ENCODE assay signal across 19 cellular contexts in genomic region chr20:11323821-11324220, GRCh38.
DNase-seq lines count a peak whose midpoint lies in the region; ATAC-seq and TF ChIP-seq lines count a peak whose summit lies in the region.
"Had no signal": no experiment of that assay in that cellular context is flagged by ENCODE, and none has a peak within 500 bp of the region (broad histone marks: within the 10 kb centered on the region; RNA-seq: fewer than 3 reads in every experiment).

No MANE protein-coding gene starts in this region.

- H3K4me3 Mint-ChIP-seq in chondrocyte (ENCODE audit: unreplicated experiment) = no peak overlapping the region
- no peak overlapping the region for H3K4me3 Mint-ChIP-seq in osteocyte (ENCODE audit: unreplicated experiment)
- H3K4me3 Mint-ChIP-seq: CD4-positive, CD25-positive, alpha-beta regulatory T cell; CD8-positive, alpha-beta memory T cell; GM23338 had no signal

- no peak for ATAC-seq in GM21423 (IDR thresholded peaks at IDR 0.05; ENCODE audit: unreplicated experiment)
- ATAC-seq: A549, GM23338 had no signal

- CTCF ChIA-PET in AG04449 (lab: Yijun Ruan, JAX) = no interaction called here

- POLR2A ChIA-PET in AG04449 (lab: Yijun Ruan, JAX) = no interaction called here

- peaks cover 23% of the 10 kb centered on the region for H3K9me3 Mint-ChIP-seq in chondrocyte (ENCODE audit: low read depth)
- H3K9me3 Mint-ChIP-seq in osteocyte (ENCODE audit: unreplicated experiment) = peaks cover 22% of the 10 kb centered on the region

- H3K27me3 Mint-ChIP-seq in chondrocyte (ENCODE audit: low read depth) (no peaks in the 10 kb centered on the region), osteocyte (ENCODE audit: unreplicated experiment) (no peaks in the 10 kb centered on the region)
- H3K27me3 Mint-ChIP-seq: CD4-positive, CD25-positive, alpha-beta regulatory T cell; CD8-positive, alpha-beta memory T cell had no signal

- DNase-seq in AG04449 (ENCODE audit: low read depth, low spot score) = peak; percentile 14
- peak; percentile 20 for DNase-seq in GM04504 (ENCODE audit: low read depth)
- DNase-seq in chondrocyte (ENCODE audit: low spot score) = no peak
- no peak for DNase-seq in osteocyte (ENCODE audit: extremely low spot score, unreplicated experiment)
- no peak for DNase-seq in DMS53 treated with DMSO at 0.1 percent for 48 hours (lab: John Stamatoyannopoulos, UW; ENCODE audit: unreplicated experiment)
- DNase-seq in DMS53 (lab: John Stamatoyannopoulos, UW) = no peak
- DNase-seq: BE2C; C1 segment of cervical spinal cord; CD4-positive, CD25-positive, alpha-beta regulatory T cell; CD8-positive, alpha-beta memory T cell; COR-L47; DMS 273 treated with DMSO at 0.1 percent for 48 hours; DMS79; GF-D8; HCEC 1CT; KG1 had no signal

- H3K4me3 ChIP-seq in AG04449 (ENCODE audit: low read depth, low read length) = no peak overlapping the region
- H3K4me3 ChIP-seq: A549, GM23338 had no signal

- H3K27ac Mint-ChIP-seq in chondrocyte (ENCODE audit: unreplicated experiment) (peak overlapping the region; percentile 22), osteocyte (ENCODE audit: unreplicated experiment) (peak overlapping the region; percentile 54)
- H3K27ac Mint-ChIP-seq: CD4-positive, CD25-positive, alpha-beta regulatory T cell; CD8-positive, alpha-beta memory T cell; GM23338 had no signal

- H3K36me3 Mint-ChIP-seq in chondrocyte (ENCODE audit: low read depth) (peaks cover 7% of the 10 kb centered on the region), osteocyte (ENCODE audit: unreplicated experiment) (peaks cover 7% of the 10 kb centered on the region)
- H3K36me3 Mint-ChIP-seq: CD4-positive, CD25-positive, alpha-beta regulatory T cell; CD8-positive, alpha-beta memory T cell had no signal

- TF ChIP-seq CTCF in AG04449 (IDR thresholded peaks at IDR 0.05; ENCODE audit: insufficient read depth, low read length, missing control alignments) (no peak), chondrocyte (IDR thresholded peaks at IDR 0.05) (no peak), osteocyte (IDR thresholded peaks at IDR 0.05) (no peak)

- H3K4me1 Mint-ChIP-seq in chondrocyte (ENCODE audit: low read depth) = peaks cover 18% of the 10 kb centered on the region
- H3K4me1 Mint-ChIP-seq in osteocyte (ENCODE audit: unreplicated experiment) = peaks cover 29% of the 10 kb centered on the region
- H3K4me1 Mint-ChIP-seq: CD4-positive, CD25-positive, alpha-beta regulatory T cell; CD8-positive, alpha-beta memory T cell; GM23338 had no signal

Comparison
In these comparisons a context has a peak if more than half of its experiments do, and no peak if none do; other contexts are left out.
1. DNase-seq: peak in AG04449 (single experiment) and GM04504 (single experiment); none in chondrocyte (single experiment), osteocyte (single experiment), DMS53 treated with DMSO at 0.1 percent for 48 hours (single experiment) and DMS53 (single experiment).